9 cellular contexts compared by ENCODE assay signal in the genomic region with DNA sequence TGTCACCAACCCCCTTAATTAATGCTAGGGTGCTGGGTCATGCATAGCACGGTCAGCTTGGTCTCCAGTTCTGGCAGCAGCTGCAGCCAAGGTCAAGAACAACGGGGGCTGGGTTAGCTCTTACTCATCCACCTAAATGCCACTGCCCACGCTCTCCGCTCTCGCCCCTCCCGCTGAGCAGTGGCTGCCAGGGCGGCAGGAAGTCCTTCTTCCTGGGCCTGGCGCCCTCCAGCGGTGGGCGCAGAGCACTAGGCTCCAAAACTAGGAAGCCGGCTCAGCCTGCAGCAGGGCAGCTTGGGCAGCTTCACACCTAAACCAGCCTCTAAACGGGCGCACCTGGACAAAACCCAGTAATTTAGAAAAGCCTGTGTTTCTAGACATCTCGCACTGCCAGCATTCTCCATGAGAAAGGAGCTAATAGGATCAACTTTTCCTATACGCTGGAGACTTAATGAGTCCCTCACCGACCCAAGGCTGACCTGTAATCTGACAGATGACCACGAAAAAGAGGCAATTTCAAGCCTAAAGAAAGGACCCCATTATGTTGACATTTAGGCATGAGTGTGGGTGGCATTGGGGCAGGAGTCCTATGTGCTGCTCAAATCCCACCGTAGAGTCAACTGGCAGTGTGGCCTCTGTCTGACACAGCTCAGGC.
DNase-seq lines count a peak whose midpoint lies in the region; ATAC-seq and TF ChIP-seq lines count a peak whose summit lies in the region.
"Had no signal": no experiment of that assay in that cellular context is flagged by ENCODE, and none has a peak within 500 bp of the region (broad histone marks: within the 10 kb centered on the region; RNA-seq: fewer than 3 reads in every experiment).

No MANE protein-coding gene starts in this region.

- H3K9me3 Mint-ChIP-seq in activated CD4-positive, alpha-beta T cell treated with anti-CD3 and anti-CD28 coated beads for 36 hours (ENCODE audit: low read depth) = peaks cover 2% of the 10 kb centered on the region
- H3K9me3 Mint-ChIP-seq in chondrocyte (ENCODE audit: low read depth) = peaks cover 6% of the 10 kb centered on the region
- H3K9me3 Mint-ChIP-seq: stimulated activated naive CD8-positive, alpha-beta T cell treated with anti-CD3 and anti-CD28 coated beads, Interleukin-15, Interleukin-2, amounts not matched to agents 100 ng/mL and 50 ng/mL, for 24 hours had no signal

- peaks cover 0 to 8% of the 10 kb centered on the region in 2 donors for H3K4me1 ChIP-seq in left lung

- peak; percentile 75 for ATAC-seq in HG03135 (IDR thresholded peaks at IDR 0.05; ENCODE audit: unreplicated experiment)
- peak; percentile 95 for ATAC-seq in activated CD4-positive, alpha-beta T cell treated with anti-CD3 and anti-CD28 coated beads for 36 hours
- ATAC-seq in left lung = peak; percentile 99
- ATAC-seq in HG02678 (IDR thresholded peaks at IDR 0.05; ENCODE audit: unreplicated experiment) = no peak

- H3K4me3 ChIP-seq in GM12875 (ENCODE audit: low read depth, low read length) (no peak overlapping the region), left lung (no peak overlapping the region)

- CTCF ChIA-PET in activated CD4-positive, alpha-beta T cell treated with anti-CD3 and anti-CD28 coated beads for 36 hours (lab: Charles Lee) = interaction anchor here (0.5 to 3.2 kb wide), 40 partner anchors 8 to 572 kb away, joined by 3 to 37 read pairs (median 4); a partner anchor contains a TSS

- H3K27me3 ChIP-seq in left lung = peaks cover 6 to 35% of the 10 kb centered on the region in 2 donors

- TF ChIP-seq CTCF in GM12875 (IDR thresholded peaks at IDR 0.05; ENCODE audit: borderline replicate concordance, insufficient read depth, low read depth, low read length) = peak; percentile 91
- peak; percentile 85 for TF ChIP-seq CTCF in chondrocyte (IDR thresholded peaks at IDR 0.05)
- peak; percentile 70 to 76 for TF ChIP-seq CTCF in left lung (IDR thresholded peaks at IDR 0.05)

- H3K4me3 Mint-ChIP-seq in activated CD4-positive, alpha-beta T cell treated with anti-CD3 and anti-CD28 coated beads for 36 hours = no peak overlapping the region
- H3K4me3 Mint-ChIP-seq in chondrocyte (ENCODE audit: unreplicated experiment) = no peak overlapping the region
- H3K4me3 Mint-ChIP-seq: stimulated activated naive CD8-positive, alpha-beta T cell treated with anti-CD3 and anti-CD28 coated beads, Interleukin-15, Interleukin-2, amounts not matched to agents 100 ng/mL and 50 ng/mL, for 24 hours had no signal

- DNase-seq in NCI-H510A (lab: John Stamatoyannopoulos, UW) (peak; percentile 76), chondrocyte (ENCODE audit: low spot score) (no peak), left lung (peak; percentile 71 to 89)
- peak; percentile 90 for DNase-seq in activated CD4-positive, alpha-beta T cell treated with anti-CD3 and anti-CD28 coated beads for 36 hours
- DNase-seq in stimulated activated CD4-positive, alpha-beta T cell treated with anti-CD3 and anti-CD28 coated beads, Interleukin-4, amount 100 ng/mL, for 48 hours (ENCODE audit: low read depth in 2 of 2) = peak; percentile 57 to 68

- H3K9me3 ChIP-seq in left lung = peaks cover 0 to 3% of the 10 kb centered on the region in 2 donors

- H3K27ac ChIP-seq in left lung = no peak overlapping the region

- peaks cover 8% of the 10 kb centered on the region for H3K27me3 Mint-ChIP-seq in activated CD4-positive, alpha-beta T cell treated with anti-CD3 and anti-CD28 coated beads for 36 hours
- H3K27me3 Mint-ChIP-seq in chondrocyte (ENCODE audit: low read depth) = peaks cover 39% of the 10 kb centered on the region

- H3K36me3 Mint-ChIP-seq in activated CD4-positive, alpha-beta T cell treated with anti-CD3 and anti-CD28 coated beads for 36 hours (ENCODE audit: low read depth) = no peaks in the 10 kb centered on the region
- H3K36me3 Mint-ChIP-seq in chondrocyte (ENCODE audit: low read depth) = no peaks in the 10 kb centered on the region

- peaks cover 9% of the 10 kb centered on the region for H3K4me1 Mint-ChIP-seq in activated CD4-positive, alpha-beta T cell treated with anti-CD3 and anti-CD28 coated beads for 36 hours
- H3K4me1 Mint-ChIP-seq in chondrocyte (ENCODE audit: low read depth) = peaks cover 6% of the 10 kb centered on the region

- H3K27ac Mint-ChIP-seq in activated CD4-positive, alpha-beta T cell treated with anti-CD3 and anti-CD28 coated beads for 36 hours = no peak overlapping the region
- no peak overlapping the region for H3K27ac Mint-ChIP-seq in chondrocyte (ENCODE audit: unreplicated experiment)
- H3K27ac Mint-ChIP-seq: stimulated activated naive CD8-positive, alpha-beta T cell treated with anti-CD3 and anti-CD28 coated beads, Interleukin-15, Interleukin-2, amounts not matched to agents 100 ng/mL and 50 ng/mL, for 24 hours had no signal

- H3K36me3 ChIP-seq in left lung = no peaks in the 10 kb centered on the region

- intact Hi-C loops in activated CD4-positive, alpha-beta T cell treated with anti-CD3 and anti-CD28 coated beads for 36 hours (cut with DNase I, micrococcal nuclease) = loop anchor here (1.0 to 5.0 kb wide), 4 partner anchors 43 to 199 kb away; no protein-coding TSS in a partner anchor
- intact Hi-C loops in left lung (cut with DNase I) = loop anchor here in 1 of 2 donors (10.0 kb wide), 1 partner anchor 189 kb away; no protein-coding TSS in a partner anchor

- POLR2A ChIA-PET in activated CD4-positive, alpha-beta T cell treated with anti-CD3 and anti-CD28 coated beads for 36 hours (lab: Charles Lee) = interaction anchor here (0.6 to 0.7 kb wide), 2 partner anchors 132 to 198 kb away, joined by 3 to 5 read pairs; no protein-coding TSS in a partner anchor
